8 cellular contexts compared by ENCODE assay signal in the genomic region with DNA sequence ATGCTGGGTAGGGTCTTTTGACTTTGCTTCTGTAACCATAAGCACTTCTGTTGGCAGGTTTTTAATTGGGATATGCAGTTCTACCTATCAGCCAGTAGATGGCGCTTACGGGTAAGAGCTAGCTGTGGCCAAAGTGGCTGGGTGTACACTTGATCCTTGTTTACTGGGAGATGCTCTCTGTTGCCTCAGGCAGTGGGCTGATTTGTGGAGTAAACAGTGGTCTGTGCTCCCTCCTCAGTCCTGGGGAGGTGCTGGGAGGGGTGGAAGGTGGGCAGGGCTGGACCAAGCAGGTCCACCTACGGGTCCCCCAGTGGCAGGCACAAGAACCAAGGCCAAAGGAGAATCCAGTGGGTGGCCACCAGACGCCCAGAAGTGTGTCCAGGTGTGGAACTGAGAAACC. TPM values are rescaled to one million over a fixed set of nuclear protein-coding genes. Genes with fewer than 3 reads are reported as not detected.
DNase-seq lines count a peak whose midpoint lies in the region; ATAC-seq and TF ChIP-seq lines count a peak whose summit lies in the region.

No MANE protein-coding gene starts in this region.

- H3K36me3 Mint-ChIP-seq in endothelial cell (ENCODE audit: low read depth, unreplicated experiment), result peaks cover 39% of the 10 kb centered on the region
- peaks cover 17% of the 10 kb centered on the region for H3K36me3 Mint-ChIP-seq in natural killer cell treated with Interleukin-12 subunit alpha and Interleukin-12 subunit beta and Interleukin-15 and Interleukin-18, amount 100 ng/mL, for 72 hours

- no peak overlapping the region for H3K4me3 Mint-ChIP-seq in endothelial cell (ENCODE audit: unreplicated experiment)
- H3K4me3 Mint-ChIP-seq in natural killer cell treated with Interleukin-12 subunit alpha and Interleukin-12 subunit beta and Interleukin-15 and Interleukin-18, amount 100 ng/mL, for 72 hours, result no peak overlapping the region

- H3K27me3 Mint-ChIP-seq in endothelial cell (ENCODE audit: unreplicated experiment), result no peaks in the 10 kb centered on the region
- H3K27me3 Mint-ChIP-seq in natural killer cell treated with Interleukin-12 subunit alpha and Interleukin-12 subunit beta and Interleukin-15 and Interleukin-18, amount 100 ng/mL, for 72 hours, result no peaks in the 10 kb centered on the region

- H3K27ac Mint-ChIP-seq in endothelial cell (ENCODE audit: unreplicated experiment), result no peak overlapping the region
- no peak overlapping the region for H3K27ac Mint-ChIP-seq in natural killer cell treated with Interleukin-12 subunit alpha and Interleukin-12 subunit beta and Interleukin-15 and Interleukin-18, amount 100 ng/mL, for 72 hours

- no peaks in the 10 kb centered on the region for H3K4me1 Mint-ChIP-seq in endothelial cell (ENCODE audit: unreplicated experiment)
- peaks cover 0 to 6% of the 10 kb centered on the region in 2 donors for H3K4me1 Mint-ChIP-seq in natural killer cell treated with Interleukin-12 subunit alpha and Interleukin-12 subunit beta and Interleukin-15 and Interleukin-18, amount 100 ng/mL, for 72 hours (ENCODE audit: low read depth in 2 of 2)

- peak; percentile 45 for ATAC-seq in HG03175 (IDR thresholded peaks at IDR 0.05; ENCODE audit: unreplicated experiment)
- ATAC-seq in natural killer cell treated with Interleukin-12 subunit alpha and Interleukin-12 subunit beta and Interleukin-15 and Interleukin-18, amount 100 ng/mL, for 72 hours, result peak; percentile 32 to 48
- ATAC-seq in GM21367 (IDR thresholded peaks at IDR 0.05; ENCODE audit: unreplicated experiment), result no peak

- peaks cover 4% of the 10 kb centered on the region for H3K9me3 Mint-ChIP-seq in endothelial cell (ENCODE audit: unreplicated experiment)
- peaks cover 15% of the 10 kb centered on the region for H3K9me3 Mint-ChIP-seq in natural killer cell treated with Interleukin-12 subunit alpha and Interleukin-12 subunit beta and Interleukin-15 and Interleukin-18, amount 100 ng/mL, for 72 hours

- TF ChIP-seq CTCF in endothelial cell (IDR thresholded peaks at IDR 0.05; ENCODE audit: unreplicated experiment), result peak; percentile 75

- peak; percentile 4 to 39 for DNase-seq in NCI-H524 (lab: John Stamatoyannopoulos, UW)
- no peak for DNase-seq in NCI-H524 treated with DMSO at 0.1 percent for 48 hours (lab: John Stamatoyannopoulos, UW)
- DNase-seq in SHP77 (lab: John Stamatoyannopoulos, UW), result peak; percentile 9 to 34
- DNase-seq in endothelial cell (ENCODE audit: low spot score), result no peak
- no peak for DNase-seq in natural killer cell treated with Interleukin-12 subunit alpha and Interleukin-12 subunit beta and Interleukin-15 and Interleukin-18, amount 100 ng/mL, for 72 hours (ENCODE audit: low spot score)
- DNase-seq in cerebellum (ENCODE audit: low spot score), result no peak

RNA-seq across cellular contexts. Expression of gene RALGPS2, which starts 43.4 kb away (rescaled TPM):
- total RNA-seq in endothelial cell (ENCODE audit: unreplicated experiment) (29.8 TPM), cerebellum (92.8 TPM)
- 1 to 10 TPM; 2.4 to 3.8 TPM for total RNA-seq in natural killer cell treated with Interleukin-12 subunit alpha and Interleukin-12 subunit beta and Interleukin-15 and Interleukin-18, amount 100 ng/mL, for 72 hours

Comparison
In these comparisons a context has a peak if more than half of its experiments do, and no peak if none do; other contexts are left out.
1. DNase-seq: peak in NCI-H524 (2 of 2) and SHP77 (2 of 2); none in NCI-H524 treated with DMSO at 0.1 percent for 48 hours (single experiment), endothelial cell (single experiment), natural killer cell treated with Interleukin-12 subunit alpha and Interleukin-12 subunit beta and Interleukin-15 and Interleukin-18, amount 100 ng/mL, for 72 hours (single experiment) and cerebellum (single experiment).